9 cellular contexts compared by ENCODE assay signal in genomic region chr2:143730950-143731254, GRCh38.
DNase-seq lines count a peak whose midpoint lies in the region; ATAC-seq lines count a peak whose summit lies in the region.
"Had no signal": no experiment of that assay in that cellular context is flagged by ENCODE, and none has a peak within 500 bp of the region (broad histone marks: within the 10 kb centered on the region; RNA-seq: fewer than 3 reads in every experiment).

No MANE protein-coding gene starts in this region.

- ATAC-seq in GM18508 (IDR thresholded peaks at IDR 0.05; ENCODE audit: insufficient read depth, unreplicated experiment) (peak; percentile 39), GM21367 (IDR thresholded peaks at IDR 0.05; ENCODE audit: unreplicated experiment) (peak; percentile 29), HG03097 (IDR thresholded peaks at IDR 0.05; ENCODE audit: low FRiP score, unreplicated experiment) (peak; percentile 53), Right ventricle myocardium inferior (no peak)
- ATAC-seq in effector memory CD8-positive, alpha-beta T cell (replicated peaks), result peak; percentile 16

- H3K4me1 Mint-ChIP-seq in effector memory CD8-positive, alpha-beta T cell (ENCODE audit: low read depth in 2 of 2), result peaks cover 26 to 41% of the 10 kb centered on the region in 2 donors

- H3K4me3 Mint-ChIP-seq in effector memory CD8-positive, alpha-beta T cell, result no peak overlapping the region

- peaks cover 21% of the 10 kb centered on the region for H3K36me3 Mint-ChIP-seq in effector memory CD8-positive, alpha-beta T cell (ENCODE audit: insufficient read depth)

- no peak for DNase-seq in effector memory CD8-positive, alpha-beta T cell
- DNase-seq in Right ventricle myocardium inferior (ENCODE audit: missing footprints), result no peak
- no peak for DNase-seq in NCI-H748 (lab: John Stamatoyannopoulos, UW; ENCODE audit: unreplicated experiment)
- no peak for DNase-seq in GM19240 (ENCODE audit: insufficient read length, low spot score)
- no peak for DNase-seq in HT-29 (ENCODE audit: low spot score)
- DNase-seq: naive B cell had no signal

- no peaks in the 10 kb centered on the region for H3K27me3 Mint-ChIP-seq in effector memory CD8-positive, alpha-beta T cell
- H3K27me3 Mint-ChIP-seq: naive B cell had no signal

- intact Hi-C loops in Right ventricle myocardium inferior (cut with DNase I), result no loop called here

- no peaks in the 10 kb centered on the region for H3K9me3 Mint-ChIP-seq in effector memory CD8-positive, alpha-beta T cell
- H3K9me3 Mint-ChIP-seq: naive B cell had no signal

- H3K27ac Mint-ChIP-seq in effector memory CD8-positive, alpha-beta T cell, result peak overlapping the region; percentile 38 to 81
